In genomic region chr7:89623018-89623672, GRCh38 we compare ENCODE assay signal across 7 cellular contexts.
DNase-seq lines count a peak whose midpoint lies in the region; ATAC-seq and TF ChIP-seq lines count a peak whose summit lies in the region.

No MANE protein-coding gene starts in this region.

- no peak overlapping the region for H3K27ac Mint-ChIP-seq in activated CD4-positive, alpha-beta memory T cell treated with anti-CD3 and anti-CD28 coated beads, Interleukin-2, amount 10 ng/mL, durations not matched to agents 7 days and 5 days

- in situ Hi-C loops in brain microvascular endothelial cell (cut with HindIII; ENCODE audit: low pct_ligation_motif_present, low sequenced_read_pairs): no loop called here

- no peak overlapping the region for H3K4me3 ChIP-seq in brain microvascular endothelial cell (ENCODE audit: low read depth, low read length)

- CTCF ChIA-PET in activated CD4-positive, alpha-beta memory T cell treated with anti-CD3 and anti-CD28 coated beads, Interleukin-2, amount 10 ng/mL, durations not matched to agents 7 days and 5 days (lab: Charles Lee): interaction anchor here (0.8 to 1.6 kb wide), 4 partner anchors 10 to 832 kb away, joined by 3 to 5 read pairs (median 4); no protein-coding TSS in a partner anchor

- H3K27ac ChIP-seq in brain microvascular endothelial cell: no peak overlapping the region

- H3K36me3 Mint-ChIP-seq in activated CD4-positive, alpha-beta memory T cell treated with anti-CD3 and anti-CD28 coated beads, Interleukin-2, amount 10 ng/mL, durations not matched to agents 7 days and 5 days (ENCODE audit: low read depth): no peaks in the 10 kb centered on the region

- no peaks in the 10 kb centered on the region for H3K27me3 ChIP-seq in brain microvascular endothelial cell (replicated peaks)

- DNase-seq in ELF-1 (ENCODE audit: low read depth, low spot score) (peak; percentile 4), NCI-H524 treated with DMSO at 0.1 percent for 48 hours (lab: John Stamatoyannopoulos, UW) (peak; percentile 15), brain microvascular endothelial cell (peak; percentile 6), kidney tubule cell (ENCODE audit: low spot score) (peak; percentile 59)
- no peak for DNase-seq in activated CD4-positive, alpha-beta memory T cell treated with anti-CD3 and anti-CD28 coated beads, Interleukin-2, amount 10 ng/mL, durations not matched to agents 7 days and 5 days

- peak; percentile 75 for TF ChIP-seq CTCF in brain microvascular endothelial cell (IDR thresholded peaks at IDR 0.05; ENCODE audit: low read depth, low read length, missing control alignments)

- H3K4me1 Mint-ChIP-seq in activated CD4-positive, alpha-beta memory T cell treated with anti-CD3 and anti-CD28 coated beads, Interleukin-2, amount 10 ng/mL, durations not matched to agents 7 days and 5 days: peaks cover 17% of the 10 kb centered on the region

- ATAC-seq in GM19397 (IDR thresholded peaks at IDR 0.05; ENCODE audit: unreplicated experiment) (peak; percentile 87), HG03354 (IDR thresholded peaks at IDR 0.05; ENCODE audit: poor library complexity, severe bottlenecking, unreplicated experiment) (peak; percentile 98)

- H3K4me3 Mint-ChIP-seq in activated CD4-positive, alpha-beta memory T cell treated with anti-CD3 and anti-CD28 coated beads, Interleukin-2, amount 10 ng/mL, durations not matched to agents 7 days and 5 days: no peak overlapping the region

- H3K36me3 ChIP-seq in brain microvascular endothelial cell (replicated peaks): no peaks in the 10 kb centered on the region

- no peaks in the 10 kb centered on the region for H3K9me3 Mint-ChIP-seq in activated CD4-positive, alpha-beta memory T cell treated with anti-CD3 and anti-CD28 coated beads, Interleukin-2, amount 10 ng/mL, durations not matched to agents 7 days and 5 days

- H3K27me3 Mint-ChIP-seq in activated CD4-positive, alpha-beta memory T cell treated with anti-CD3 and anti-CD28 coated beads, Interleukin-2, amount 10 ng/mL, durations not matched to agents 7 days and 5 days: no peaks in the 10 kb centered on the region

- POLR2A ChIA-PET in activated CD4-positive, alpha-beta memory T cell treated with anti-CD3 and anti-CD28 coated beads, Interleukin-2, amount 10 ng/mL, durations not matched to agents 7 days and 5 days (lab: Charles Lee): no interaction called here
